Comparison of ENCODE assay signal across 12 cellular contexts in genomic region chr1:53266038-53266437, GRCh38. TPM values are rescaled to one million over a fixed set of nuclear protein-coding genes. Genes with fewer than 3 reads are reported as not detected.
DNase-seq lines count a peak whose midpoint lies in the region; ATAC-seq and TF ChIP-seq lines count a peak whose summit lies in the region.
"Had no signal": no experiment of that assay in that cellular context is flagged by ENCODE, and none has a peak within 500 bp of the region (broad histone marks: within the 10 kb centered on the region; RNA-seq: fewer than 3 reads in every experiment).

No MANE protein-coding gene starts in this region.

- peaks cover 9% of the 10 kb centered on the region for H3K27me3 Mint-ChIP-seq in neural progenitor cell (ENCODE audit: insufficient read depth, low read depth)
- H3K27me3 Mint-ChIP-seq: dendritic cell treated with granulocyte-macrophage colony-stimulating factor and Interleukin-4, amounts not matched to agents 40 ng/mL and 50 ng/mL, for 4 days; IgD-negative memory B cell had no signal

- H3K27ac ChIP-seq in neural progenitor cell, result no peak overlapping the region

- H3K27me3 ChIP-seq in neural progenitor cell, result no peaks in the 10 kb centered on the region

- no peaks in the 10 kb centered on the region for H3K36me3 ChIP-seq in neural progenitor cell

- H3K4me3 Mint-ChIP-seq in neural progenitor cell, result no peak overlapping the region
- H3K4me3 Mint-ChIP-seq: dendritic cell treated with granulocyte-macrophage colony-stimulating factor and Interleukin-4, amounts not matched to agents 40 ng/mL and 50 ng/mL, for 4 days; IgD-negative memory B cell had no signal

- H3K79me2 ChIP-seq in neural progenitor cell (ENCODE audit: low read depth), result no peaks in the 10 kb centered on the region

- no peak overlapping the region for H3K9ac ChIP-seq in neural progenitor cell

- no peak overlapping the region for H3K4me2 ChIP-seq in neural progenitor cell

- peak in 2 of 3 experiments; percentile 11 to 20 for DNase-seq in NCI-H1417 (lab: John Stamatoyannopoulos, UW)
- DNase-seq in NCI-H1417 treated with DMSO at 0.1 percent for 48 hours (lab: John Stamatoyannopoulos, UW), result no peak
- peak; percentile 28 for DNase-seq in NAMALWA (ENCODE audit: low spot score)
- peak; percentile 35 for DNase-seq in cerebellar cortex (ENCODE audit: low spot score)
- DNase-seq in neural progenitor cell (ENCODE audit: low spot score), result peak; percentile 43
- no peak for DNase-seq in NCI-H1092 treated with DMSO at 0.1 percent for 48 hours (lab: John Stamatoyannopoulos, UW)
- no peak for DNase-seq in stimulated activated CD4-positive, alpha-beta T cell treated with anti-CD3 and anti-CD28 coated beads, Interleukin-4, amount 100 ng/mL, for 4 hours
- DNase-seq: activated CD8-positive, alpha-beta memory T cell treated with anti-CD3 and anti-CD28 coated beads, Interleukin-2, amount 50 U/mL, for 4 hours; Right ventricle myocardium superior had no signal

- no peak overlapping the region for H3K27ac Mint-ChIP-seq in neural progenitor cell
- H3K27ac Mint-ChIP-seq: dendritic cell treated with granulocyte-macrophage colony-stimulating factor and Interleukin-4, amounts not matched to agents 40 ng/mL and 50 ng/mL, for 4 days; IgD-negative memory B cell had no signal

- no peaks in the 10 kb centered on the region for H4K20me1 ChIP-seq in neural progenitor cell (ENCODE audit: low read depth)

- no peaks in the 10 kb centered on the region for H3K4me1 ChIP-seq in neural progenitor cell

- no peaks in the 10 kb centered on the region for H3K4me1 Mint-ChIP-seq in neural progenitor cell

- ATAC-seq in HG03521 (IDR thresholded peaks at IDR 0.05; ENCODE audit: unreplicated experiment), result no peak

- H3K36me3 Mint-ChIP-seq in neural progenitor cell, result peaks cover 20% of the 10 kb centered on the region

- no peak overlapping the region for H3K4me3 ChIP-seq in neural progenitor cell

- H3K9me3 Mint-ChIP-seq in neural progenitor cell, result no peaks in the 10 kb centered on the region
- H3K9me3 Mint-ChIP-seq: dendritic cell treated with granulocyte-macrophage colony-stimulating factor and Interleukin-4, amounts not matched to agents 40 ng/mL and 50 ng/mL, for 4 days; IgD-negative memory B cell had no signal

- no peaks in the 10 kb centered on the region for H3K9me3 ChIP-seq in neural progenitor cell (ENCODE audit: low read depth)

- TF ChIP-seq CTCF in neural progenitor cell (IDR thresholded peaks at IDR 0.05), result peak; percentile 53

- no peak overlapping the region for H2AFZ ChIP-seq in neural progenitor cell (replicated peaks)

- no peaks in the 10 kb centered on the region for H3F3A ChIP-seq in neural progenitor cell (ENCODE audit: low read depth)

RNA-seq across cellular contexts. Expression of gene MAGOH, which starts 27.7 kb away (rescaled TPM):
- total RNA-seq in neural progenitor cell (ENCODE audit: low replicate concordance), result 61.4 and 109 TPM in 2 replicates

RNA-seq across cellular contexts. Expression of gene CZIB, which starts 45.6 kb away (rescaled TPM):
- 74.0 and 115 TPM in 2 replicates for total RNA-seq in neural progenitor cell (ENCODE audit: low replicate concordance)

Comparison
In these comparisons a context has a peak if more than half of its experiments do, and no peak if none do; other contexts are left out.
1. DNase-seq: peak in NCI-H1417 (2 of 3), NAMALWA (single experiment), cerebellar cortex (single experiment) and neural progenitor cell (single experiment); none in NCI-H1417 treated with DMSO at 0.1 percent for 48 hours (single experiment), NCI-H1092 treated with DMSO at 0.1 percent for 48 hours (single experiment) and stimulated activated CD4-positive, alpha-beta T cell treated with anti-CD3 and anti-CD28 coated beads, Interleukin-4, amount 100 ng/mL, for 4 hours (0 of 2).